In the genomic region with DNA sequence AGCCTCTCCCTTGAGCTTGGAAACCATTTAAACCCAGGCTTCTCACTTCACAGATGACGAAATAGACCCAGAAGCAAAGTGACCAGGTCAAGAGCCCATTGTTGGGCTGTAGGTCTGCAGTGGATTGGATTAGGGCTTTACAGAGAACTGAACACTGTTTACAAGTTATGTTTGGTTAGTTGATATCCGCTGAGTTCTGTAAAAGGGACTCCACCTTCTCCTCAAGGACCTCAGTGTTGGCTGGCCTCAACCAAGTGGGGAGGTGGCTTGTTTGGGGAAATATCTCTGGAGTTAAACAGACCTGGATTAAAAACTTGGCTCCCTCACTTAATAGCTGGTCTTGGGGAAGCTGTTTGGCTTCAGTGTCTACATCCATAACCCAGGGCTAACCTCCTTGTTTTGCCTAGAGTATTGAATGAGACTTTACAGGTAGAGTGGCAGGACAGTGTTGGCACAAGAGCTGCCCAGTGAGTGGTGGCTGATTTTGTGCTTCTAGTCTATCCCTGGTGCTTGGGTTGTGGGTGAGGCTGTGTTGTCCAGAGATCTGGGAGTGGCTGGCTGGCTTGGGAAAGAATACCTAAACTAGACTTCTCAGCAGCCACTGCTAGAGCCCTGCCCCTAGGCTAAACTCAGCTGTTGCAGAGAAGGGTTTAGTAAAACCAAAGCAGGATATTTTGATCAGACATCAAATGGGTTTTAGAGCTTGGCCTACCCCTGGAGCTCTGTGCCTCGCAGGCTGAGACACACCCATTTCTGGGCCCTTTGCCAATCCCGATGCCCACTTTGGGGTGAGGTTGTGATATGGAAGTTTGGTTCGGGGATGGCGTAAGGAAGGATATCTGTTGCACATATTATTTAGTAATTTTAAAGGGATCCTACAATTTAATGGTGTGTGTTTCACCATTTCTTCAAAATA, we compare ENCODE assay signal across 17 cellular contexts.
"Had no signal": no experiment of that assay in that cellular context is flagged by ENCODE, and none has a peak within 500 bp of the region (broad histone marks: within the 10 kb centered on the region; RNA-seq: fewer than 3 reads in every experiment).

No MANE protein-coding gene starts in this region.

- H3K4me1 ChIP-seq: foreskin keratinocyte had no signal

- H3K4me3 ChIP-seq: psoas muscle, right lobe of liver had no signal

- DNase-seq: activated CD4-positive, alpha-beta T cell treated with anti-CD3 and anti-CD28 coated beads, Interleukin-2, amount 10 ng/mL, durations not matched to agents 7 days and 5 days; activated CD4-positive, CD25-positive, alpha-beta regulatory T cell; activated CD8-positive, alpha-beta memory T cell treated with anti-CD3 and anti-CD28 coated beads for 24 hours; activated naive CD4-positive, alpha-beta T cell; activated naive CD8-positive, alpha-beta T cell treated with anti-CD3 and anti-CD28 coated beads, Interleukin-2, amount 10 ng/mL, durations not matched to agents 7 days and 5 days; anterior cingulate cortex; cortex of kidney; effector CD4-positive, alpha-beta T cell; foreskin keratinocyte; glutamatergic neuron; kidney glomerular epithelial cell; naive thymus-derived CD8-positive, alpha-beta T cell; psoas muscle; SW 1271 had no signal

- FAIRE-seq: endothelial cell of umbilical vein, TTC549 had no signal

- H3K36me3 ChIP-seq: right lobe of liver had no signal

- H3K27ac ChIP-seq: foreskin keratinocyte, psoas muscle, right lobe of liver had no signal

- H3K27me3 ChIP-seq: foreskin keratinocyte, right lobe of liver had no signal

- H3K9me3 ChIP-seq: psoas muscle, right lobe of liver had no signal
